Comparison of ENCODE assay signal across 15 cellular contexts in genomic region chr7:2411049-2411448, GRCh38.
"Had no signal": no experiment of that assay in that cellular context is flagged by ENCODE, and none has a peak within 500 bp of the region (broad histone marks: within the 10 kb centered on the region; RNA-seq: fewer than 3 reads in every experiment).

No MANE protein-coding gene starts in this region.

- H3K4me3 Mint-ChIP-seq: activated naive CD8-positive, alpha-beta T cell treated with anti-CD3 and anti-CD28 coated beads, Interleukin-2, amount 50 U/mL, for 24 hours had no signal

- H3K9me3 Mint-ChIP-seq: activated CD4-positive, alpha-beta memory T cell treated with anti-CD3 and anti-CD28 coated beads, Interleukin-2, amount 10 ng/mL, durations not matched to agents 7 days and 5 days; activated naive CD8-positive, alpha-beta T cell treated with anti-CD3 and anti-CD28 coated beads, Interleukin-2, amount 50 U/mL, for 24 hours had no signal

- H3K27me3 ChIP-seq: ascending aorta, right atrium auricular region, upper lobe of right lung had no signal

- H3K27ac ChIP-seq: ascending aorta had no signal

- H3K36me3 ChIP-seq: ascending aorta, right atrium auricular region, upper lobe of right lung had no signal

- H3K27ac Mint-ChIP-seq: activated naive CD8-positive, alpha-beta T cell treated with anti-CD3 and anti-CD28 coated beads, Interleukin-2, amount 50 U/mL, for 24 hours had no signal

- H3K27me3 Mint-ChIP-seq: activated CD4-positive, alpha-beta memory T cell treated with anti-CD3 and anti-CD28 coated beads, Interleukin-2, amount 10 ng/mL, durations not matched to agents 7 days and 5 days; activated naive CD8-positive, alpha-beta T cell treated with anti-CD3 and anti-CD28 coated beads, Interleukin-2, amount 50 U/mL, for 24 hours; naive B cell had no signal

- H3K9me3 ChIP-seq: ascending aorta, right atrium auricular region, upper lobe of right lung had no signal

- H3K4me3 ChIP-seq: ascending aorta, lung, right atrium auricular region, smooth muscle cell, upper lobe of right lung had no signal

- DNase-seq: activated CD4-positive, alpha-beta memory T cell treated with anti-CD3 and anti-CD28 coated beads, Interleukin-2, amount 10 ng/mL, durations not matched to agents 7 days and 5 days; activated CD8-positive, alpha-beta memory T cell treated with anti-CD3 and anti-CD28 coated beads, Interleukin-2, amount 50 U/mL, for 4 hours; activated naive CD8-positive, alpha-beta T cell treated with anti-CD3 and anti-CD28 coated beads, Interleukin-2, amount 50 U/mL, for 24 hours; effector CD4-positive, alpha-beta T cell; kidney glomerular epithelial cell; midbrain; naive B cell; stimulated activated CD4-positive, alpha-beta T cell treated with anti-CD3 and anti-CD28 coated beads, Interleukin-1b, Interleukin-23, amount 100 ng/mL, for 48 hours; stimulated activated naive CD4-positive, alpha-beta T cell; T-helper 9 cell; upper lobe of right lung had no signal

- ATAC-seq: activated naive CD8-positive, alpha-beta T cell treated with anti-CD3 and anti-CD28 coated beads, Interleukin-2, amount 50 U/mL, for 24 hours; upper lobe of right lung had no signal
